8 cellular contexts compared by ENCODE assay signal in the genomic region with DNA sequence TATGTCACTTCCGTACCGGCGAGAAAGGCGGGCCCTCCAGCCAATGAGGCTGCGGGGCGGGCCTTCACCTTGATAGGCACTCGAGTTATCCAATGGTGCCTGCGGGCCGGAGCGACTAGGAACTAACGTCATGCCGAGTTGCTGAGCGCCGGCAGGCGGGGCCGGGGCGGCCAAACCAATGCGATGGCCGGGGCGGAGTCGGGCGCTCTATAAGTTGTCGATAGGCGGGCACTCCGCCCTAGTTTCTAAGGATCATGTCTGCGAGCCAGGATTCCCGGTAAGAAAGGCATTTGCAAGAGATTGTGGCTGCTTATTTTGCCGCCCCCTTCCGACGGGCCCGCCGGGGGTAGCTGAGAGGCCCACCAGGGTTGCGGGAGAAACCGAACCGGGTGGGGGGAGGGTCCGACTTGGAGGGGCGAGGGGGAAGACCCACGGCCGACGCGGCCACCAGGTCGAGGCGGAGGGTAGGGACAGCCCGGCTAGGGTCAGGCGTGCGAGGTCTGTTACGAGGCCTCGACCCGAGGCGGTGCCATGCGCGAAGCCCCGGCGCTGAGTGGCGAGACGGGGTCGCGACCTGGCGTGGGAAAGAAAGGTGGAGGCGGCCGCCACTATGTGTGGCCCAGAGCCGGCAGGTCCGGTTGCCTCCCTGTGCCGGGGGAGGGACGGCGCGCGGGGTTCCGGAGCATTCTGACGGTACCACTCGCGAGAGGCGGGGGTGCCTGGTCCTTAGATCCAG. TPM values are rescaled to one million over a fixed set of nuclear protein-coding genes. Genes with fewer than 3 reads are reported as not detected.
DNase-seq lines count a peak whose midpoint lies in the region; ATAC-seq lines count a peak whose summit lies in the region.

No MANE protein-coding gene starts in this region.

- no peaks in the 10 kb centered on the region for H3K9me3 Mint-ChIP-seq in activated CD4-positive, alpha-beta T cell treated with anti-CD3 and anti-CD28 coated beads for 36 hours (ENCODE audit: low read depth)

- intact Hi-C loops in activated CD4-positive, alpha-beta T cell treated with anti-CD3 and anti-CD28 coated beads for 36 hours (cut with DNase I, micrococcal nuclease), result loop anchor here (1.0 to 10.0 kb wide), 22 partner anchors 11 to 582 kb away; partner anchors contain the start of genes EIF5A (in 2 of the 2), ELP5 (in 2 of the 2), FXR2 (in 2 of the 2) and MPDU1 (in 2 of the 2)

- H3K27ac Mint-ChIP-seq in activated CD4-positive, alpha-beta T cell treated with anti-CD3 and anti-CD28 coated beads for 36 hours, result peak overlapping the region; percentile 99

- peaks cover 75% of the 10 kb centered on the region for H3K36me3 Mint-ChIP-seq in activated CD4-positive, alpha-beta T cell treated with anti-CD3 and anti-CD28 coated beads for 36 hours (ENCODE audit: low read depth)

- peak overlapping the region; percentile 94 for H3K4me3 Mint-ChIP-seq in activated CD4-positive, alpha-beta T cell treated with anti-CD3 and anti-CD28 coated beads for 36 hours

- CTCF ChIA-PET in activated CD4-positive, alpha-beta T cell treated with anti-CD3 and anti-CD28 coated beads for 36 hours (lab: Charles Lee), result no interaction called here

- POLR2A ChIA-PET in activated CD4-positive, alpha-beta T cell treated with anti-CD3 and anti-CD28 coated beads for 36 hours (lab: Charles Lee), result interaction anchor here (1.0 to 2.6 kb wide), 4 partner anchors 11 to 169 kb away, joined by 3 to 43 read pairs (median 12); partner anchors contain the start of genes MPDU1, TMEM102, TMEM256 and TP53

- peaks cover 51% of the 10 kb centered on the region for H3K4me1 Mint-ChIP-seq in activated CD4-positive, alpha-beta T cell treated with anti-CD3 and anti-CD28 coated beads for 36 hours

- DNase-seq in ACHN (peak; percentile 99), NCI-H524 (lab: John Stamatoyannopoulos, UW) (peak; percentile 78 to 92), cerebellum (ENCODE audit: low spot score) (peak; percentile 99), kidney glomerular epithelial cell (lab: John Stamatoyannopoulos, UW) (peak; percentile 97)
- peak; percentile 100 for DNase-seq in activated CD4-positive, alpha-beta T cell treated with anti-CD3 and anti-CD28 coated beads for 36 hours
- peak; percentile 99 to 100 for DNase-seq in stimulated activated CD4-positive, alpha-beta T cell treated with anti-CD3 and anti-CD28 coated beads, Interleukin-1b, Interleukin-23, amount 100 ng/mL, for 1 hour (ENCODE audit: low read depth in 2 of 2)

- H3K27me3 Mint-ChIP-seq in activated CD4-positive, alpha-beta T cell treated with anti-CD3 and anti-CD28 coated beads for 36 hours, result no peaks in the 10 kb centered on the region

- peak; percentile 85 for ATAC-seq in GM18907 (IDR thresholded peaks at IDR 0.05; ENCODE audit: unreplicated experiment)
- peak; percentile 81 for ATAC-seq in HG03354 (IDR thresholded peaks at IDR 0.05; ENCODE audit: poor library complexity, severe bottlenecking, unreplicated experiment)
- ATAC-seq in activated CD4-positive, alpha-beta T cell treated with anti-CD3 and anti-CD28 coated beads for 36 hours, result peak; percentile 92

- in situ Hi-C loops in ACHN (cut with HindIII; ENCODE audit: low pct_ligation_motif_present, low pct_unique_long_range_greater_than_20kb, low sequenced_read_pairs), result no loop called here

RNA-seq across cellular contexts. Expression of gene CD68, which starts 6.7 kb away (rescaled TPM):
- 10 to 100 TPM in 1 of 2 experiments, 1 to 10 TPM in 1; 9.2 to 13.7 TPM for total RNA-seq in activated CD4-positive, alpha-beta T cell treated with anti-CD3 and anti-CD28 coated beads for 36 hours
- 3.2 TPM for total RNA-seq in cerebellum

RNA-seq across cellular contexts. Expression of gene MPDU1, which starts 10.9 kb away (rescaled TPM):
- total RNA-seq in activated CD4-positive, alpha-beta T cell treated with anti-CD3 and anti-CD28 coated beads for 36 hours, result 10 to 100 TPM; 51.7 to 77.0 TPM
- total RNA-seq in cerebellum, result 37.6 TPM

RNA-seq across cellular contexts. Expression of gene SENP3, which starts 11.0 kb away (rescaled TPM):
- total RNA-seq in activated CD4-positive, alpha-beta T cell treated with anti-CD3 and anti-CD28 coated beads for 36 hours, result 10 to 100 TPM; 59.0 to 78.9 TPM
- total RNA-seq in cerebellum, result 44.9 TPM

RNA-seq across cellular contexts. Expression of gene TNFSF13, which starts 14.2 kb away (rescaled TPM):
- 1 to 10 TPM; 1.8 to 2.5 TPM for total RNA-seq in activated CD4-positive, alpha-beta T cell treated with anti-CD3 and anti-CD28 coated beads for 36 hours
- total RNA-seq in cerebellum, result 1.1 TPM

RNA-seq across cellular contexts. Expression of gene SOX15, which starts 17.1 kb away (rescaled TPM):
- total RNA-seq in activated CD4-positive, alpha-beta T cell treated with anti-CD3 and anti-CD28 coated beads for 36 hours, result under 1 TPM in 1 of 2 experiments, not detected in 1; 0.16 TPM
- total RNA-seq in cerebellum, result 1.5 TPM

Comparison
In these comparisons a context has a peak if more than half of its experiments do, and no peak if none do; other contexts are left out.
1. Peak in every context shown above with its lines: DNase-seq and ATAC-seq.